Comparison of ENCODE assay signal across 8 cellular contexts in the genomic region with DNA sequence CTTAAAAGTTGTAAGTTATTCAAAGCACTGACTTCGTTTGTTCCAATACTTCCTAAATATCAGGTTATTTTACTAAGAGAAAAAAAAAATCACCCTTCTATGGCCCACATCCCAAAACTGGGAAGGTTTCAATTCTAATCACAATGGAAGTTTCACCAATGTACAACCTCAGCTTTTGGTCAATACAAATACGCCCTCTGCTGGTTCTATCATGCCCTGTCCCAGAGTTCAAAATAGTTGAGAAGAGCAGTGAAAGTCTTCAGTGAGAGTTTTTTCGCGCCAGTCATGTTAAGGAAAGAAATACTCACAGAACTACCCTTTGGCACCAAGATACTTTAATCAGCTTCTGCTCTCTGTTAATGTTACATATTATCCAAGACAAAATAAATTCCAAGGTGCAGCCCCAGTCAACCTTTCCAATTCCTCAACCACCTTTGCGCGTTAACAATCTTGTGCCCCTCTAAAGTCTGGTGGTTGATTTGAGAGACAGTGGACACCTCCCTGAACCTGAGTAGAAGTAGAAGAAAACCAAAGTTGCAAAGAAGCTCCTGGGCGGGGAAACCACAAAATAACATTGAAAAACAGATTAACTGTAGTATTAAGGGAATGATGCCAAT. TPM values are rescaled to one million over a fixed set of nuclear protein-coding genes. Genes with fewer than 3 reads are reported as not detected.
DNase-seq lines count a peak whose midpoint lies in the region; ATAC-seq and TF ChIP-seq lines count a peak whose summit lies in the region.

No MANE protein-coding gene starts in this region.

- H3K4me3 Mint-ChIP-seq in stimulated activated effector memory CD8-positive, alpha-beta T cell treated with anti-CD3 and anti-CD28 coated beads, Interleukin-12 subunit alpha, Interleukin-12 subunit beta, amount 100 ng/mL, for 72 hours = no peak overlapping the region

- 45 to 54% methylated on average over 7 of the region's 7 CpGs for WGBS in lung, 2 donors

- TF ChIP-seq CTCF in C4-2B (conservative IDR thresholded peaks at IDR 0.05) (peak; percentile 84), lung (IDR thresholded peaks at IDR 0.05; ENCODE audit: control extremely low read depth, extremely low read depth) (peak; percentile 74)

- no peaks in the 10 kb centered on the region for H3K4me1 Mint-ChIP-seq in stimulated activated effector memory CD8-positive, alpha-beta T cell treated with anti-CD3 and anti-CD28 coated beads, Interleukin-12 subunit alpha, Interleukin-12 subunit beta, amount 100 ng/mL, for 72 hours

- no peak overlapping the region for H3K4me3 ChIP-seq in HAP-1
- H3K4me3 ChIP-seq in lung = no peak overlapping the region

- H3K4me1 ChIP-seq in HAP-1 (no peaks in the 10 kb centered on the region), lung (ENCODE audit: control insufficient read depth in 2 of 2, insufficient read depth in 2 of 2, low read length in 2 of 2) (no peaks in the 10 kb centered on the region)

- no peak overlapping the region for H3K27ac Mint-ChIP-seq in stimulated activated effector memory CD8-positive, alpha-beta T cell treated with anti-CD3 and anti-CD28 coated beads, Interleukin-12 subunit alpha, Interleukin-12 subunit beta, amount 100 ng/mL, for 72 hours

- H3K9me3 Mint-ChIP-seq in stimulated activated effector memory CD8-positive, alpha-beta T cell treated with anti-CD3 and anti-CD28 coated beads, Interleukin-12 subunit alpha, Interleukin-12 subunit beta, amount 100 ng/mL, for 72 hours = no peaks in the 10 kb centered on the region

- H3K36me3 Mint-ChIP-seq in stimulated activated effector memory CD8-positive, alpha-beta T cell treated with anti-CD3 and anti-CD28 coated beads, Interleukin-12 subunit alpha, Interleukin-12 subunit beta, amount 100 ng/mL, for 72 hours = no peaks in the 10 kb centered on the region

- H3K36me3 ChIP-seq in HAP-1 (replicated peaks) (no peaks in the 10 kb centered on the region), lung (ENCODE audit: control insufficient read depth in 2 of 2, insufficient read depth in 2 of 2, low read length in 2 of 2) (no peaks in the 10 kb centered on the region)

- H3K27ac ChIP-seq in C4-2B = no peak overlapping the region
- no peak overlapping the region for H3K27ac ChIP-seq in lung (ENCODE audit: low read depth in 1 of 2, low read length in 1 of 2)

- ATAC-seq in lung (ENCODE audit: insufficient read depth, low FRiP score) (peak; percentile 69), GM18511 (IDR thresholded peaks at IDR 0.05; ENCODE audit: unreplicated experiment) (no peak)
- ATAC-seq in stimulated activated effector memory CD8-positive, alpha-beta T cell treated with anti-CD3 and anti-CD28 coated beads, Interleukin-12 subunit alpha, Interleukin-12 subunit beta, amount 100 ng/mL, for 72 hours = peak; percentile 79

- DNase-seq in HAP-1 (ENCODE audit: low spot score in 2 of 2) (peak; percentile 71 to 78), NCI-H345 (lab: John Stamatoyannopoulos, UW) (peak; percentile 59), ecto neural progenitor cell (ENCODE audit: low spot score) (peak; percentile 60), lung (ENCODE audit: low spot score) (peak; percentile 58)
- peak; percentile 38 for DNase-seq in activated CD4-positive, CD25-positive, alpha-beta regulatory T cell treated with anti-CD3 and anti-CD28 coated beads, Interleukin-2, amount 50 U/mL, for 16 hours (ENCODE audit: low read depth, low spot score)
- peak; percentile 17 to 69 for DNase-seq in stimulated activated effector memory CD8-positive, alpha-beta T cell treated with anti-CD3 and anti-CD28 coated beads, Interleukin-12 subunit alpha, Interleukin-12 subunit beta, amount 100 ng/mL, for 72 hours (ENCODE audit: low spot score in 2 of 2)

- in situ Hi-C loops in HAP-1 (cut with MboI; ENCODE audit: low sequenced_read_pairs) = loop anchor here (25.0 kb wide), 2 partner anchors 391 to 916 kb away; partner anchors contain the start of genes ALS2 and CASP8

- H3K9me3 ChIP-seq in HAP-1 (no peaks in the 10 kb centered on the region), lung (ENCODE audit: control insufficient read depth in 2 of 2, insufficient read depth in 1 of 2, low read length in 1 of 2) (no peaks in the 10 kb centered on the region)

- H3K27me3 ChIP-seq in HAP-1 (ENCODE audit: low read depth) (no peaks in the 10 kb centered on the region), lung (ENCODE audit: control insufficient read depth, insufficient read depth) (no peaks in the 10 kb centered on the region)

RNA-seq across cellular contexts. Expression of gene SUMO1, which starts 59.9 kb away (rescaled TPM):
- total RNA-seq in lung = 10 to 100 TPM; 59.9 to 99.6 TPM
- polyA plus RNA-seq in lung = 100 to 1,000 TPM in 1 of 2 donors, 10 to 100 TPM in 1; 66.7 to 105 TPM
